Comparison of ENCODE assay signal across 9 cellular contexts in genomic region chr17:7716299-7716886, GRCh38. TPM values are rescaled to one million over a fixed set of nuclear protein-coding genes. Genes with fewer than 3 reads are reported as not detected.
DNase-seq lines count a peak whose midpoint lies in the region; ATAC-seq, FAIRE-seq and TF ChIP-seq lines count a peak whose summit lies in the region.
"Had no signal": no experiment of that assay in that cellular context is flagged by ENCODE, and none has a peak within 500 bp of the region (broad histone marks: within the 10 kb centered on the region; RNA-seq: fewer than 3 reads in every experiment).

No MANE protein-coding gene starts in this region.

- no peaks in the 10 kb centered on the region for H3K9me3 ChIP-seq in mesenchymal stem cell (ENCODE audit: control insufficient read depth, low read length)

- peak overlapping the region; percentile 65 for H4K91ac ChIP-seq in mesenchymal stem cell (ENCODE audit: low read length)

- H2BK5ac ChIP-seq in mesenchymal stem cell (ENCODE audit: low read depth, low read length, poor library complexity, severe bottlenecking) = no peak overlapping the region

- peaks cover 2% of the 10 kb centered on the region for H3K36me3 Mint-ChIP-seq in activated naive CD8-positive, alpha-beta T cell
- no peaks in the 10 kb centered on the region for H3K36me3 Mint-ChIP-seq in activated naive CD8-positive, alpha-beta T cell treated with anti-CD3 and anti-CD28 coated beads, Interleukin-2, amount 50 U/mL, for 24 hours (ENCODE audit: low read depth)

- H2AFZ ChIP-seq in mesenchymal stem cell (ENCODE audit: low read depth, low read length) = peak overlapping the region; percentile 73

- peak overlapping the region; percentile 9 for H2BK15ac ChIP-seq in mesenchymal stem cell (ENCODE audit: low read depth, poor library complexity, severe bottlenecking)

- peak overlapping the region; percentile 97 for H3K4me2 ChIP-seq in mesenchymal stem cell (ENCODE audit: low read length, poor library complexity, severe bottlenecking)

- H3K4me1 ChIP-seq in mesenchymal stem cell (ENCODE audit: control insufficient read depth, insufficient read depth, low read depth, low read length) (peaks cover 13% of the 10 kb centered on the region), urinary bladder (ENCODE audit: insufficient read depth) (no peaks in the 10 kb centered on the region)

- H3K4me1 Mint-ChIP-seq in activated naive CD8-positive, alpha-beta T cell (ENCODE audit: low read depth) = peaks cover 20% of the 10 kb centered on the region
- peaks cover 15% of the 10 kb centered on the region for H3K4me1 Mint-ChIP-seq in activated naive CD8-positive, alpha-beta T cell treated with anti-CD3 and anti-CD28 coated beads, Interleukin-2, amount 50 U/mL, for 24 hours

- no peak overlapping the region for H3K27ac Mint-ChIP-seq in activated naive CD8-positive, alpha-beta T cell
- H3K27ac Mint-ChIP-seq in activated naive CD8-positive, alpha-beta T cell treated with anti-CD3 and anti-CD28 coated beads, Interleukin-2, amount 50 U/mL, for 24 hours = no peak overlapping the region

- peak overlapping the region; percentile 71 for H2AK5ac ChIP-seq in mesenchymal stem cell (ENCODE audit: low read length, severe bottlenecking)

- H3K4me3 ChIP-seq in bronchial epithelial cell (ENCODE audit: low read depth, low read length) (peak overlapping the region; percentile 41), mesenchymal stem cell (ENCODE audit: insufficient read depth in 1 of 2, low read depth in 1 of 2, low read length in 2 of 2) (peak overlapping the region; percentile 79), urinary bladder (ENCODE audit: low read depth, low read length) (peak overlapping the region; percentile 44)

- peak overlapping the region in 1 of 2 experiments; percentile 47 for H2BK12ac ChIP-seq in mesenchymal stem cell (ENCODE audit: low read length in 2 of 2)

- H3K14ac ChIP-seq in mesenchymal stem cell (ENCODE audit: low read length in 2 of 2) = peak overlapping the region in 1 of 2 experiments; percentile 76

- H3K27ac ChIP-seq in mesenchymal stem cell (ENCODE audit: low read length, poor library complexity, severe bottlenecking) (peak overlapping the region; percentile 30), urinary bladder (ENCODE audit: low read depth) (no peak overlapping the region)

- H3K9me3 Mint-ChIP-seq in activated naive CD8-positive, alpha-beta T cell (ENCODE audit: low read depth) = no peaks in the 10 kb centered on the region
- H3K9me3 Mint-ChIP-seq in activated naive CD8-positive, alpha-beta T cell treated with anti-CD3 and anti-CD28 coated beads, Interleukin-2, amount 50 U/mL, for 24 hours = no peaks in the 10 kb centered on the region

- DNase-seq in activated naive CD8-positive, alpha-beta T cell treated with anti-CD3 and anti-CD28 coated beads, Interleukin-2, amount 50 U/mL, for 24 hours = no peak
- DNase-seq in bronchial epithelial cell (ENCODE audit: low read depth) (no peak), mesenchymal stem cell (no peak), NCI-H1092 treated with DMSO at 0.1 percent for 48 hours (lab: John Stamatoyannopoulos, UW) (no peak)

- H3K36me3 ChIP-seq in bronchial epithelial cell (ENCODE audit: control insufficient read depth, insufficient read depth, low read length) = no peaks in the 10 kb centered on the region
- no peaks in the 10 kb centered on the region for H3K36me3 ChIP-seq in mesenchymal stem cell (ENCODE audit: control insufficient read depth in 1 of 2, insufficient read depth in 2 of 2, low read depth in 1 of 2, low read length in 2 of 2)
- H3K36me3 ChIP-seq in urinary bladder (ENCODE audit: insufficient read depth) = no peaks in the 10 kb centered on the region

- ATAC-seq in activated naive CD8-positive, alpha-beta T cell treated with anti-CD3 and anti-CD28 coated beads, Interleukin-2, amount 50 U/mL, for 24 hours = no peak
- ATAC-seq in HG03108 (IDR thresholded peaks at IDR 0.05; ENCODE audit: unreplicated experiment) (no peak), GM19324 (IDR thresholded peaks at IDR 0.05; ENCODE audit: low FRiP score, unreplicated experiment) (no peak)

- H3K18ac ChIP-seq in mesenchymal stem cell (ENCODE audit: low read depth in 1 of 2, low read length in 2 of 2) = peak overlapping the region; percentile 82 to 83

- H4K8ac ChIP-seq in mesenchymal stem cell (ENCODE audit: low read length) = peak overlapping the region; percentile 91

- 23% methylated on average over 9 of the region's 10 CpGs for WGBS in mesenchymal stem cell
- 16% methylated on average over 10 of the region's 10 CpGs for WGBS in urinary bladder

- H3K27me3 Mint-ChIP-seq in activated naive CD8-positive, alpha-beta T cell = peaks cover 31% of the 10 kb centered on the region
- H3K27me3 Mint-ChIP-seq in activated naive CD8-positive, alpha-beta T cell treated with anti-CD3 and anti-CD28 coated beads, Interleukin-2, amount 50 U/mL, for 24 hours = peaks cover 68% of the 10 kb centered on the region

- peak overlapping the region; percentile 76 for H3K9ac ChIP-seq in mesenchymal stem cell (ENCODE audit: low read length)

- FAIRE-seq in bronchial epithelial cell (lab: Jason Lieb, UNC) = peak; percentile 7

- peaks cover 5% of the 10 kb centered on the region for H3K79me1 ChIP-seq in mesenchymal stem cell (replicated peaks; ENCODE audit: low read length, poor library complexity, severe bottlenecking)

- H2BK120ac ChIP-seq in mesenchymal stem cell (ENCODE audit: low read depth, low read length) = peak overlapping the region; percentile 45

- H3K4ac ChIP-seq in mesenchymal stem cell (ENCODE audit: low read depth in 1 of 2, low read length in 2 of 2) = peak overlapping the region; percentile 36 to 94

- peak overlapping the region; percentile 74 for H3K4me3 Mint-ChIP-seq in activated naive CD8-positive, alpha-beta T cell
- no peak overlapping the region for H3K4me3 Mint-ChIP-seq in activated naive CD8-positive, alpha-beta T cell treated with anti-CD3 and anti-CD28 coated beads, Interleukin-2, amount 50 U/mL, for 24 hours

- H3K27me3 ChIP-seq in bronchial epithelial cell (ENCODE audit: control insufficient read depth, insufficient read depth, low read length) (peaks cover 4% of the 10 kb centered on the region), mesenchymal stem cell (ENCODE audit: control insufficient read depth in 1 of 2, insufficient read depth in 1 of 2, low read length in 2 of 2) (peaks cover 41 to 82% of the 10 kb centered on the region in 2 experiments)

- peak overlapping the region in 1 of 2 experiments; percentile 76 for H3K23ac ChIP-seq in mesenchymal stem cell (ENCODE audit: low read length in 2 of 2)

- no peak for TF ChIP-seq CTCF in bronchial epithelial cell (IDR thresholded peaks at IDR 0.05; ENCODE audit: insufficient read depth, low read length, severe bottlenecking)

RNA-seq across cellular contexts. Expression of gene DNAH2, which starts 1.2 kb away (rescaled TPM):
- total RNA-seq in bronchial epithelial cell (under 0.01 and 0.26 TPM in 2 replicates), urinary bladder (0.11 TPM)
- polyA plus RNA-seq in mesenchymal stem cell (2013, experiment 1 of 2) = 0.06 TPM
- polyA plus RNA-seq in mesenchymal stem cell (2013, experiment 2 of 2) = 0.01 TPM
- 0.16 TPM for polyA plus RNA-seq in urinary bladder
- total RNA-seq: T-helper 1 cell treated with Interleukin-12 subunit alpha and Interleukin-12 subunit beta and Interleukin-4 antibody, amounts not matched to agents 30 ng/mL and 1 ng/mL, for 36 hours had no signal

RNA-seq across cellular contexts. Expression of gene EFNB3, which starts 11.4 kb away (rescaled TPM):
- total RNA-seq in bronchial epithelial cell = under 0.01 TPM in 2 replicates
- polyA plus RNA-seq in mesenchymal stem cell (2013, experiment 1 of 2) = 5.9 TPM
- 5.2 TPM for polyA plus RNA-seq in mesenchymal stem cell (2013, experiment 2 of 2)
- total RNA-seq in urinary bladder = 3.3 TPM
- polyA plus RNA-seq in urinary bladder = 0.86 TPM
- total RNA-seq: T-helper 1 cell treated with Interleukin-12 subunit alpha and Interleukin-12 subunit beta and Interleukin-4 antibody, amounts not matched to agents 30 ng/mL and 1 ng/mL, for 36 hours had no signal

RNA-seq across cellular contexts. Expression of gene WRAP53, which starts 28.1 kb away (rescaled TPM):
- total RNA-seq in bronchial epithelial cell (3.5 and 4.2 TPM in 2 replicates), urinary bladder (4.1 TPM)
- polyA plus RNA-seq in mesenchymal stem cell (2013, experiment 1 of 2) = 5.0 TPM
- polyA plus RNA-seq in mesenchymal stem cell (2013, experiment 2 of 2) = 4.3 TPM
- 7.7 TPM for polyA plus RNA-seq in urinary bladder

RNA-seq across cellular contexts. Expression of gene TP53, which starts 29.1 kb away (rescaled TPM):
- total RNA-seq in bronchial epithelial cell (9.2 and 15.1 TPM in 2 replicates), urinary bladder (17.9 TPM)
- polyA plus RNA-seq in mesenchymal stem cell (2013, experiment 1 of 2) = 101 TPM
- polyA plus RNA-seq in mesenchymal stem cell (2013, experiment 2 of 2) = 96.0 TPM
- 31.8 TPM for polyA plus RNA-seq in urinary bladder
